In the genomic region with DNA sequence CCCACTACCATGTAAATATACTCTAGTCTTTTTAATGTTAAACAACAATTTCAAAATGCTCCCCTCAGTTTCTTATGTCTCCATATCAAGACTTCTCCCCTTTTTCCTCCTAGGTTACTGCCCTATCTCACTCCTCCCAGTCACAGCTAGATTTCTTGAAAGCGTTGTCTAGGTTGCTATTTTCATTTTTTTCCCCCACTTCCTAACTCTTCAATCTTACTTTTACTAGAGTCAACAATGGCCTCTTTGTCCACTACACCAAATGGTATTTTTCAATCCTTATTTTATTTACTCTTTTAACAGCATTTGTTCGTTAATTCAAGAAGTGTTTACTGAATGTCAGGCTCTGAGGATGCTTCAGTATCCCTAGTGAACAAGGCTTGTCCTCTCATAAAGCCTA, we compare ENCODE assay signal across 26 cellular contexts.
"Had no signal": no experiment of that assay in that cellular context is flagged by ENCODE, and none has a peak within 500 bp of the region (broad histone marks: within the 10 kb centered on the region; RNA-seq: fewer than 3 reads in every experiment).

No MANE protein-coding gene starts in this region.

- DNase-seq: activated effector memory CD4-positive, alpha-beta T cell treated with anti-CD3 and anti-CD28 coated beads, Interleukin-2, amount 50 U/mL, for 16 hours; activated effector memory CD4-positive, alpha-beta T cell treated with Interleukin-2 at 50 U/mL for 16 hours; activated gamma-delta T cell; activated gamma-delta T cell treated with Interleukin-2 at 50 U/mL for 16 hours; activated naive CD4-positive, alpha-beta T cell; activated naive CD4-positive, alpha-beta T cell treated with anti-CD3 and anti-CD28 coated beads for 36 hours; activated naive CD4-positive, alpha-beta T cell treated with anti-CD3 and anti-CD28 coated beads, Interleukin-2, amount 10 ng/mL, durations not matched to agents 7 days and 5 days; activated naive CD4-positive, alpha-beta T cell treated with anti-CD3 and anti-CD28 coated beads, Interleukin-2, amount 50 U/mL, for 16 hours; activated naive CD4-positive, alpha-beta T cell treated with Interleukin-2 at 50 U/mL for 16 hours; activated naive CD8-positive, alpha-beta T cell treated with anti-CD3 and anti-CD28 coated beads for 36 hours; activated naive CD8-positive, alpha-beta T cell treated with anti-CD3 and anti-CD28 coated beads, Interleukin-2, amount 10 ng/mL, durations not matched to agents 7 days and 5 days; activated naive CD8-positive, alpha-beta T cell treated with anti-CD3 and anti-CD28 coated beads, Interleukin-2, amount 50 U/mL, for 24 hours; activated T-cell treated with anti-CD3 and anti-CD28 coated beads, Interleukin-2, amount 50 U/mL, for 24 hours; activated T-cell treated with anti-CD3 and anti-CD28 coated beads, Interleukin-2, amount 50 U/mL, for 4 hours; activated T-cell treated with anti-CD3 and anti-CD28 coated beads, Interleukin-2, amount 50 U/mL, for 48 hours; activated T-cell treated with anti-CD3 and anti-CD28 coated beads, Interleukin-2, amount 50 U/mL, for 72 hours; adrenal gland; amniotic stem cell; amygdala; anterior cingulate cortex; aorta; body of pancreas; brain microvascular endothelial cell; caudate nucleus; central memory CD4-positive, alpha-beta T cell; cerebellar nuclear complex had no signal
